ENCODE assay signal across 36 cellular contexts in the genomic region with DNA sequence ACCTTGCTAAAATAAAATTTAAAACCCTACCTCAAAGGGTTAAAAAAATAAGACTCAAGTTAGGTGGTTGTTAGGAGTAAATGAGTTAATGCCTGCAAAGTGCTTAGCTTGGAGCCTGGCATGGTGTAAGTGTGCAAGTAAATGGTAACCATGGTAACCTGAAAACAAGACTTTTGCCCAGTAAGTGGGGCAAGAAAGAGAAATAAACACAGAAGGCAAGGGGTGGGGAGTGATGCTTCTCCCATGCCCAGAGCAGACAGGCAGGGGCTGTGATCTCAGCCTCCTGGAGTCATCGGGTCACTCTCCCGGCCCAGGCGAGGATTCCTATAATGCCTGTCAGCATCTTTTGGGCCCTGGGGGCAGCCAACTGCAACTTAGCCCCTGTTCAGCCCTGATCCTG. TPM values are rescaled to one million over a fixed set of nuclear protein-coding genes. Genes with fewer than 3 reads are reported as not detected.
DNase-seq lines count a peak whose midpoint lies in the region; ATAC-seq, FAIRE-seq and TF ChIP-seq lines count a peak whose summit lies in the region.
"Had no signal": no experiment of that assay in that cellular context is flagged by ENCODE, and none has a peak within 500 bp of the region (broad histone marks: within the 10 kb centered on the region; RNA-seq: fewer than 3 reads in every experiment).

No MANE protein-coding gene starts in this region.

- TF ChIP-seq RAD21 in K562 (CRISPR knock-in tag; conservative IDR thresholded peaks at IDR 0.05 in 1 of 2, IDR thresholded peaks at IDR 0.05 in 1 of 2): no peak

- no peak overlapping the region for H2AFZ ChIP-seq in K562 (ENCODE audit: low read depth, low read length)

- no peak overlapping the region for H3K9ac ChIP-seq in K562 (ENCODE audit: insufficient read depth in 1 of 2, low read depth in 2 of 2, low read length in 2 of 2)

- intact Hi-C loops in K562 (cut with micrococcal nuclease): no loop called here

- POLR2A ChIA-PET in K562 (lab: Yijun Ruan, JAX): interaction anchor here (0.6 kb wide), 1 partner anchor 179 kb away, joined by 3 read pairs; no protein-coding TSS in a partner anchor

- H3K4me1 ChIP-seq in K562 (replicated peaks in 1 of 2; ENCODE audit: control insufficient read depth in 2 of 2, insufficient read depth in 2 of 2, low read length in 2 of 2): peaks cover 24 to 25% of the 10 kb centered on the region in 2 experiments
- H3K4me1 ChIP-seq: Peyer's patch had no signal

- H3K9me3 ChIP-seq in MG63 (peaks cover 4% of the 10 kb centered on the region; the same call in 1 of the 2 replicates), K562 (replicated peaks; ENCODE audit: control insufficient read depth, insufficient read depth, low read depth, low read length) (no peaks in the 10 kb centered on the region)
- H3K9me3 ChIP-seq: Peyer's patch, testis had no signal

- no peaks in the 10 kb centered on the region for H3K36me3 ChIP-seq in MG63
- H3K36me3 ChIP-seq in K562 (ENCODE audit: control insufficient read depth, insufficient read depth, low read length): no peaks in the 10 kb centered on the region
- H3K36me3 ChIP-seq: Peyer's patch had no signal

- no peaks in the 10 kb centered on the region for H4K20me1 ChIP-seq in K562 (replicated peaks; ENCODE audit: control insufficient read depth, insufficient read depth, low read length)

- no peak overlapping the region for H3K4me2 ChIP-seq in K562 (ENCODE audit: insufficient read depth, low read length)

- no peak overlapping the region for H3K4me3 ChIP-seq in MG63
- no peak overlapping the region for H3K4me3 ChIP-seq in K562
- H3K4me3 ChIP-seq: Peyer's patch, testis had no signal

- CTCF ChIA-PET in K562 (lab: Yijun Ruan, JAX; ENCODE audit: low intra/inter-chr PET ratio): no interaction called here

- H3K27me3 ChIP-seq in MG63 (peaks cover 46% of the 10 kb centered on the region), K562 (ENCODE audit: control insufficient read depth in 2 of 2, insufficient read depth in 2 of 2, low read length in 2 of 2) (no peaks in the 10 kb centered on the region)
- H3K27me3 ChIP-seq: Peyer's patch, testis had no signal

- no peak for FAIRE-seq in K562 (lab: Jason Lieb, UNC)
- FAIRE-seq: GM19239, H1, small intestine had no signal

- no peak for TF ChIP-seq EP300 in K562 (IDR thresholded peaks at IDR 0.05; ENCODE audit: low read length)

- DNase-seq in DMS53 (lab: John Stamatoyannopoulos, UW) (peak; percentile 38), DMS53 treated with DMSO at 0.1 percent for 48 hours (lab: John Stamatoyannopoulos, UW; ENCODE audit: unreplicated experiment) (no peak), MG63 (peak; percentile 17), K562 (ENCODE audit: extremely low read depth in 1 of 4, low spot score in 3 of 4) (peak in 1 of 4 experiments; percentile 19), mesenteric fat pad (ENCODE audit: low spot score) (peak; percentile 45), GOT3 (lab: John Stamatoyannopoulos, UW) (no peak), NCI-H128 (lab: John Stamatoyannopoulos, UW; ENCODE audit: unreplicated experiment) (no peak)
- DNase-seq: activated B cell treated with CpG ODN at 0.5 μM for 24 hours; activated CD4-positive, alpha-beta T cell treated with anti-CD3 and anti-CD28 coated beads, Interleukin-2, amount 50 U/mL, for 1 hour; activated T-cell treated with anti-CD3 and anti-CD28 coated beads, Interleukin-2, amount 50 U/mL, for 24 hours; COR-L47; DMS79 treated with DMSO at 0.1 percent for 48 hours; endodermal cell; glutamatergic neuron; HFFc6; left ventricle myocardium superior; naive thymus-derived CD8-positive, alpha-beta T cell; NCI-H1105 treated with DMSO at 0.1 percent for 48 hours; NCI-H1930; NCI-H226; NCI-H774; occipital lobe; Peyer's patch; small intestine; stimulated activated naive CD8-positive, alpha-beta T cell treated with anti-CD3 and anti-CD28 coated beads, Interleukin-15, Interleukin-2, amounts not matched to agents 100 U/mL and 50 U/mL, for 24 hours; testis had no signal

- WGBS in K562 (ENCODE audit: insufficient coverage, low coverage, missing lambda C conversion rate): 78% methylated on average over 3 of the region's 3 CpGs

- TF ChIP-seq POLR2A in K562 (conservative IDR thresholded peaks at IDR 0.05): no peak

- TF ChIP-seq CTCF in K562 (IDR thresholded peaks at IDR 0.05 in 2 of 3, conservative IDR thresholded peaks at IDR 0.05 in 1 of 3; ENCODE audit: insufficient read depth in 2 of 3, low read depth in 1 of 3, low read length in 3 of 3): no peak

- H3K9me1 ChIP-seq in K562 (ENCODE audit: control insufficient read depth, insufficient read depth, low read length): no peaks in the 10 kb centered on the region

- in situ Hi-C loops in K562 (cut with MboI): no loop called here

- H3K27ac ChIP-seq in K562 (ENCODE audit: extremely low read depth, low read depth, low read length): no peak overlapping the region
- H3K27ac ChIP-seq: 22Rv1, Peyer's patch, testis had no signal

- ATAC-seq in K562 (no peak), GM18909 (IDR thresholded peaks at IDR 0.05; ENCODE audit: poor library complexity, unreplicated experiment) (no peak)
- ATAC-seq: esophagus mucosa; left ventricle myocardium superior; naive thymus-derived CD8-positive, alpha-beta T cell had no signal

- H3K79me2 ChIP-seq in K562 (ENCODE audit: control insufficient read depth, insufficient read depth, low read length): no peaks in the 10 kb centered on the region

- BruUV-seq in K562 (replicated peaks; lab: Mats Ljungman, UMichigan): no TSS peak

TF ChIP-seq in K562, 482 proteins besides CTCF, POLR2A, EP300 and RAD21:
- TF ChIP-seq CSDE1 (IDR thresholded peaks at IDR 0.05) (peak in 1 of 2 experiments; percentile 48; a peak in 1 of 4 replicates), TSC22D4 (tag; IDR thresholded peaks at IDR 0.05) (no peak), RFX1 (IDR thresholded peaks at IDR 0.05) (peak; percentile 95)

RNA-seq across cellular contexts. Expression of gene SLC32A1, which starts 59.2 kb away (rescaled TPM):
- not detected in 2 replicates for total RNA-seq in MG63 (2014; rRNA removed; shearing (Covaris generic); ENCODE audit: low replicate concordance)
- total RNA-seq in K562 (2011; cell fraction: chromatin; rRNA removed; ENCODE audit: low replicate concordance): 0.16 TPM in 1 of 2 replicates, not detected in the other
- not detected in 2 replicates for total RNA-seq in K562 (2011; cell fraction: nucleolus; rRNA removed)
- total RNA-seq in K562 (2011; cell fraction: nucleoplasm; rRNA removed): 0.23 TPM in 1 of 2 replicates, not detected in the other
- total RNA-seq in K562 (2014; rRNA removed): not detected in 2 replicates
- total RNA-seq in K562 (2014; rRNA removed; fragmentation: Illumina TruSeq; extraction: Trizol): not detected in 2 replicates
- total RNA-seq in K562 (2015; rRNA removed; fragmentation: Illumina TruSeq; extraction: Trizol): not detected in 2 replicates
- not detected in 2 replicates for total RNA-seq in K562 (2021)
- polyA plus RNA-seq in K562 (2011; rRNA removed): not detected in 2 replicates
- polyA plus RNA-seq in K562 (2011; cell fraction: cytosol; rRNA removed): not detected in 2 replicates
- polyA plus RNA-seq in K562 (2011; cell fraction: nucleus; rRNA removed): not detected in 2 replicates
- polyA plus RNA-seq in K562 (2012): not detected in 2 replicates
- not detected in 2 replicates for polyA plus RNA-seq in K562 (2014; fragmentation: Illumina TruSeq; extraction: Trizol)
- not detected for polyA plus RNA-seq in K562 (2014; fragmentation: Nextera tagmentation; extraction: Ambion mirVana)
- not detected in 2 replicates for polyA plus RNA-seq in K562 (2014; rRNA removed)
- polyA minus RNA-seq in K562 (2011; rRNA and poly(A)+ RNA removed): not detected in 2 replicates
- not detected in 2 replicates for polyA minus RNA-seq in K562 (2011; cell fraction: cytosol; rRNA and poly(A)+ RNA removed)
- polyA minus RNA-seq in K562 (2011; cell fraction: nucleus; rRNA and poly(A)+ RNA removed): not detected in 2 replicates
- not detected for total RNA-seq in mesenteric fat pad
- total RNA-seq: activated B cell treated with CpG ODN at 0.5 μM for 24 hours; endodermal cell; esophagus mucosa; fibroblast of villous mesenchyme; HFFc6; left ventricle myocardium superior; naive thymus-derived CD8-positive, alpha-beta T cell; Peyer's patch; T-helper 1 cell treated with Interleukin-12 subunit alpha and Interleukin-12 subunit beta and Interleukin-4 antibody, amounts not matched to agents 30 ng/mL and 1 ng/mL, for 36 hours; ureter had no signal
- polyA plus RNA-seq: adipose tissue; IgD-negative memory B cell; naive thymus-derived CD8-positive, alpha-beta T cell; small intestine had no signal

Comparison
In these comparisons a context has a peak if more than half of its experiments do, and no peak if none do; other contexts are left out.
1. DNase-seq: peak in DMS53 (single experiment), MG63 (single experiment) and mesenteric fat pad (single experiment); none in DMS53 treated with DMSO at 0.1 percent for 48 hours (single experiment), GOT3 (single experiment) and NCI-H128 (single experiment).